In genomic region chr11:67652965-67653845, GRCh38 we compare ENCODE assay signal across 15 cellular contexts. TPM values are rescaled to one million over a fixed set of nuclear protein-coding genes. Genes with fewer than 3 reads are reported as not detected.
DNase-seq lines count a peak whose midpoint lies in the region; ATAC-seq and TF ChIP-seq lines count a peak whose summit lies in the region.
"Had no signal": no experiment of that assay in that cellular context is flagged by ENCODE, and none has a peak within 500 bp of the region (broad histone marks: within the 10 kb centered on the region; RNA-seq: fewer than 3 reads in every experiment).

No MANE protein-coding gene starts in this region.

- H3K4me1 Mint-ChIP-seq in activated naive CD8-positive, alpha-beta T cell treated with anti-CD3 and anti-CD28 coated beads, Interleukin-2, amount 10 ng/mL, durations not matched to agents 7 days and 5 days = peaks cover 22% of the 10 kb centered on the region
- peaks cover 23% of the 10 kb centered on the region for H3K4me1 Mint-ChIP-seq in activated naive CD8-positive, alpha-beta T cell treated with anti-CD3 and anti-CD28 coated beads for 36 hours

- H3K9me3 ChIP-seq in OCI-LY7 (ENCODE audit: low read length) = peaks cover 31% of the 10 kb centered on the region

- H3K27ac ChIP-seq in coronary artery = no peak overlapping the region
- H3K27ac ChIP-seq in OCI-LY7 (ENCODE audit: low read depth, low read length, poor library complexity, severe bottlenecking) = no peak overlapping the region
- H3K27ac ChIP-seq: A549 had no signal

- in situ Hi-C loops in KBM-7 (cut with MboI; ENCODE audit: low pct_unique_long_range_greater_than_20kb, low sequenced_read_pairs) = no loop called here

- H3K36me3 ChIP-seq in OCI-LY7 (ENCODE audit: insufficient read depth, low read length) = peaks cover 21% of the 10 kb centered on the region
- H3K36me3 ChIP-seq: HAP-1 had no signal

- no peak for DNase-seq in activated naive CD8-positive, alpha-beta T cell treated with anti-CD3 and anti-CD28 coated beads, Interleukin-2, amount 10 ng/mL, durations not matched to agents 7 days and 5 days
- DNase-seq in activated naive CD8-positive, alpha-beta T cell treated with anti-CD3 and anti-CD28 coated beads for 36 hours = no peak
- peak; percentile 47 for DNase-seq in coronary artery (ENCODE audit: low spot score)
- peak; percentile 46 for DNase-seq in posterior vena cava (ENCODE audit: low spot score)
- no peak for DNase-seq in DMS79 (lab: John Stamatoyannopoulos, UW)
- DNase-seq in KBM-7 = no peak
- no peak for DNase-seq in OCI-LY7 (ENCODE audit: low spot score)
- DNase-seq: GF-D8, NCI-H1092, NCI-H146, NCI-H510A treated with DMSO at 0.1 percent for 48 hours, NCI-H82 had no signal

- peaks cover 45% of the 10 kb centered on the region for H3K4me1 ChIP-seq in OCI-LY7 (ENCODE audit: insufficient read depth, low read length, poor library complexity, severe bottlenecking)
- H3K4me1 ChIP-seq: HAP-1 had no signal

- H3K27ac Mint-ChIP-seq in activated naive CD8-positive, alpha-beta T cell treated with anti-CD3 and anti-CD28 coated beads, Interleukin-2, amount 10 ng/mL, durations not matched to agents 7 days and 5 days = peak overlapping the region; percentile 38
- H3K27ac Mint-ChIP-seq in activated naive CD8-positive, alpha-beta T cell treated with anti-CD3 and anti-CD28 coated beads for 36 hours = no peak overlapping the region

- H3K4me3 ChIP-seq in coronary artery (no peak overlapping the region), OCI-LY7 (ENCODE audit: low read depth, low read length, poor library complexity, severe bottlenecking) (no peak overlapping the region)
- H3K4me3 ChIP-seq: A549, HAP-1 had no signal

- intact Hi-C loops in posterior vena cava (cut with DNase I) = no loop called here
- intact Hi-C loops in OCI-LY7 (cut with micrococcal nuclease; ENCODE audit: unreplicated experiment) = no loop called here

- H3K4me2 ChIP-seq in OCI-LY7 (ENCODE audit: low read length) = no peak overlapping the region
- H3K4me2 ChIP-seq: A549 had no signal

- H3K79me2 ChIP-seq in OCI-LY7 (ENCODE audit: insufficient read depth, low read depth, low read length) = peaks cover 5% of the 10 kb centered on the region; the same call in 1 of the 2 replicates

- POLR2A ChIA-PET in activated naive CD8-positive, alpha-beta T cell treated with anti-CD3 and anti-CD28 coated beads, Interleukin-2, amount 10 ng/mL, durations not matched to agents 7 days and 5 days (lab: Charles Lee) = no interaction called here
- POLR2A ChIA-PET in OCI-LY7 (lab: Charles Lee) = interaction anchor here (0.7 to 1.0 kb wide), 3 partner anchors 8 to 1109 kb away, joined by 3 to 4 read pairs (median 3); no protein-coding TSS in a partner anchor

- H3K36me3 Mint-ChIP-seq in activated naive CD8-positive, alpha-beta T cell treated with anti-CD3 and anti-CD28 coated beads, Interleukin-2, amount 10 ng/mL, durations not matched to agents 7 days and 5 days = peaks cover 3% of the 10 kb centered on the region
- H3K36me3 Mint-ChIP-seq in activated naive CD8-positive, alpha-beta T cell treated with anti-CD3 and anti-CD28 coated beads for 36 hours = no peaks in the 10 kb centered on the region

- H4K20me1 ChIP-seq in OCI-LY7 (ENCODE audit: insufficient read depth, low read length) = no peaks in the 10 kb centered on the region

- CTCF ChIA-PET in OCI-LY7 (lab: Charles Lee; ENCODE audit: unreplicated experiment) = no interaction called here

- peaks cover 14% of the 10 kb centered on the region for H3K27me3 Mint-ChIP-seq in activated naive CD8-positive, alpha-beta T cell treated with anti-CD3 and anti-CD28 coated beads, Interleukin-2, amount 10 ng/mL, durations not matched to agents 7 days and 5 days
- no peaks in the 10 kb centered on the region for H3K27me3 Mint-ChIP-seq in activated naive CD8-positive, alpha-beta T cell treated with anti-CD3 and anti-CD28 coated beads for 36 hours

- H3K4me3 Mint-ChIP-seq in activated naive CD8-positive, alpha-beta T cell treated with anti-CD3 and anti-CD28 coated beads, Interleukin-2, amount 10 ng/mL, durations not matched to agents 7 days and 5 days = no peak overlapping the region
- H3K4me3 Mint-ChIP-seq in activated naive CD8-positive, alpha-beta T cell treated with anti-CD3 and anti-CD28 coated beads for 36 hours = no peak overlapping the region

- H3K9me2 ChIP-seq in OCI-LY7 (ENCODE audit: insufficient read depth, low read length) = no peaks in the 10 kb centered on the region

- BruUV-seq in OCI-LY7 (replicated peaks; lab: Mats Ljungman, UMichigan) = no TSS peak

- H2AFZ ChIP-seq in OCI-LY7 (ENCODE audit: low read length) = no peak overlapping the region

- TF ChIP-seq CTCF in coronary artery (IDR thresholded peaks at IDR 0.05) = no peak
- TF ChIP-seq CTCF in OCI-LY7 (conservative IDR thresholded peaks at IDR 0.05; ENCODE audit: low read length) = no peak

- no peak for ATAC-seq in activated naive CD8-positive, alpha-beta T cell treated with anti-CD3 and anti-CD28 coated beads, Interleukin-2, amount 10 ng/mL, durations not matched to agents 7 days and 5 days (ENCODE audit: low read depth)
- ATAC-seq: A549 had no signal

- H3K9me3 Mint-ChIP-seq in activated naive CD8-positive, alpha-beta T cell treated with anti-CD3 and anti-CD28 coated beads, Interleukin-2, amount 10 ng/mL, durations not matched to agents 7 days and 5 days = peaks cover 2% of the 10 kb centered on the region
- peaks cover 2% of the 10 kb centered on the region for H3K9me3 Mint-ChIP-seq in activated naive CD8-positive, alpha-beta T cell treated with anti-CD3 and anti-CD28 coated beads for 36 hours

RNA-seq across cellular contexts. Expression of gene ACY3, which starts 2.7 kb away (rescaled TPM):
- total RNA-seq in activated naive CD8-positive, alpha-beta T cell treated with anti-CD3 and anti-CD28 coated beads, Interleukin-2, amount 10 ng/mL, durations not matched to agents 7 days and 5 days = under 1 TPM; 0.33 to 0.57 TPM
- total RNA-seq in activated naive CD8-positive, alpha-beta T cell treated with anti-CD3 and anti-CD28 coated beads for 36 hours = under 1 TPM; 0.27 to 0.70 TPM
- total RNA-seq in posterior vena cava = not detected
- 17.1 and 25.6 TPM in 2 replicates for total RNA-seq in OCI-LY7 (2014; rRNA removed; shearing (Covaris generic))
- total RNA-seq in OCI-LY7 (2022) = 45.1 and 54.4 TPM in 2 replicates
- total RNA-seq: Daoy had no signal

RNA-seq across cellular contexts. Expression of gene TBX10, which starts 13.6 kb away (rescaled TPM):
- total RNA-seq in activated naive CD8-positive, alpha-beta T cell treated with anti-CD3 and anti-CD28 coated beads, Interleukin-2, amount 10 ng/mL, durations not matched to agents 7 days and 5 days = not detected
- total RNA-seq in activated naive CD8-positive, alpha-beta T cell treated with anti-CD3 and anti-CD28 coated beads for 36 hours = not detected
- not detected for total RNA-seq in posterior vena cava
- 2.4 and 4.3 TPM in 2 replicates for total RNA-seq in OCI-LY7 (2014; rRNA removed; shearing (Covaris generic))
- 5.3 and 5.7 TPM in 2 replicates for total RNA-seq in OCI-LY7 (2022)
- total RNA-seq: Daoy had no signal

RNA-seq across cellular contexts. Expression of gene ALDH3B2, which starts 21.2 kb away (rescaled TPM):
- total RNA-seq in activated naive CD8-positive, alpha-beta T cell treated with anti-CD3 and anti-CD28 coated beads, Interleukin-2, amount 10 ng/mL, durations not matched to agents 7 days and 5 days = not detected
- total RNA-seq in activated naive CD8-positive, alpha-beta T cell treated with anti-CD3 and anti-CD28 coated beads for 36 hours = not detected
- total RNA-seq in posterior vena cava (not detected), OCI-LY7 (2022) (8.0 and 8.3 TPM in 2 replicates)
- total RNA-seq in OCI-LY7 (2014; rRNA removed; shearing (Covaris generic)) = 1.5 and 2.9 TPM in 2 replicates

RNA-seq across cellular contexts. Expression of gene NUDT8, which starts 23.5 kb away (rescaled TPM):
- 10 to 100 TPM; 10.9 to 12.4 TPM for total RNA-seq in activated naive CD8-positive, alpha-beta T cell treated with anti-CD3 and anti-CD28 coated beads, Interleukin-2, amount 10 ng/mL, durations not matched to agents 7 days and 5 days
- 10 to 100 TPM; 30.2 to 31.0 TPM for total RNA-seq in activated naive CD8-positive, alpha-beta T cell treated with anti-CD3 and anti-CD28 coated beads for 36 hours
- total RNA-seq in posterior vena cava (1 to 10 TPM; 4.6 to 5.7 TPM), OCI-LY7 (2022) (31.7 and 35.4 TPM in 2 replicates)
- total RNA-seq in OCI-LY7 (2014; rRNA removed; shearing (Covaris generic)) = 14.4 and 20.4 TPM in 2 replicates

RNA-seq across cellular contexts. Expression of gene NDUFV1, which starts 46.5 kb away (rescaled TPM):
- 100 to 1,000 TPM; 211 to 219 TPM for total RNA-seq in activated naive CD8-positive, alpha-beta T cell treated with anti-CD3 and anti-CD28 coated beads, Interleukin-2, amount 10 ng/mL, durations not matched to agents 7 days and 5 days
- 100 to 1,000 TPM; 317 to 321 TPM for total RNA-seq in activated naive CD8-positive, alpha-beta T cell treated with anti-CD3 and anti-CD28 coated beads for 36 hours
- total RNA-seq in posterior vena cava (100 to 1,000 TPM; 112 to 116 TPM), OCI-LY7 (2022) (294 and 335 TPM in 2 replicates)
- 257 and 283 TPM in 2 replicates for total RNA-seq in OCI-LY7 (2014; rRNA removed; shearing (Covaris generic))

Comparison
In these comparisons a context has a peak if more than half of its experiments do, and no peak if none do; other contexts are left out.
1. DNase-seq: peak in coronary artery (single experiment) and posterior vena cava (single experiment); none in activated naive CD8-positive, alpha-beta T cell treated with anti-CD3 and anti-CD28 coated beads, Interleukin-2, amount 10 ng/mL, durations not matched to agents 7 days and 5 days (single experiment), activated naive CD8-positive, alpha-beta T cell treated with anti-CD3 and anti-CD28 coated beads for 36 hours (single experiment), DMS79 (single experiment), KBM-7 (single experiment) and OCI-LY7 (single experiment).
2. RNA of gene ACY3, which starts 2.7 kb away (total RNA-seq): 17.1 to 54.4 TPM in OCI-LY7; 0.27 to 0.70 TPM in activated naive CD8-positive, alpha-beta T cell treated with anti-CD3 and anti-CD28 coated beads for 36 hours, 0.33 to 0.57 TPM in activated naive CD8-positive, alpha-beta T cell treated with anti-CD3 and anti-CD28 coated beads, Interleukin-2, amount 10 ng/mL, durations not matched to agents 7 days and 5 days and not detected in posterior vena cava; every median in the first group is over 10 times any median in the second.